In genomic region chr2:55027226-55027625, GRCh38 we compare ENCODE assay signal across 1 cellular context.
TF ChIP-seq lines count a peak whose summit lies in the region.

No MANE protein-coding gene starts in this region.

TF ChIP-seq in GM23338, 12 proteins besides CTCF, POLR2A, EP300 and RAD21 (continued from another document):
- TF ChIP-seq ZNF462 (CRISPR knock-in tag; IDR thresholded peaks at IDR 0.05) (no peak), EZH2phosphoT487 (IDR thresholded peaks at IDR 0.05; ENCODE audit: unreplicated experiment) (no peak), POLR2AphosphoS5 (IDR thresholded peaks at IDR 0.05; ENCODE audit: low read depth) (no peak), REST (IDR thresholded peaks at IDR 0.05; ENCODE audit: unreplicated experiment) (no peak), NANOG (IDR thresholded peaks at IDR 0.05; ENCODE audit: borderline replicate concordance) (no peak), ETS1 (IDR thresholded peaks at IDR 0.05) (no peak), JUNB (IDR thresholded peaks at IDR 0.05; ENCODE audit: unreplicated experiment) (no peak), EZH2 (IDR thresholded peaks at IDR 0.05; ENCODE audit: low read depth, unreplicated experiment) (no peak)
